In the genomic region with DNA sequence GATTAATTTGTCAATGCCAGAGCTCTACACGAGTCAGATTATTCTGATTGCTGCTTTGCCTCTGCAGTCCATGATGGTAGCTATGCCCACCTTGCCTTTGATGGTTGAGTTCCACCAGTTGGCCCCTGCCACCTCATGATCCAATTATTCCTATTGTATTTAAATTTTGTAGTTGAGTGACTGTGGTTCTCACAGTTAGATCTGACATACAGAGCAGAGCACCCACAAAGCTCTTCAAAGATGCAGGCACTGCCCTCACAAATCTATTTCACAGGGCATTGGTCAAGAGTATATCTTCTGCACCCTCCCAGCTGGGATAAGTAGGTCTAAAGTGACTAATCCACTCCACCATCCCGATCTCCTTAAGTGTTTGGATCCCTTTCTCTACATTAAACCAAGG, we compare ENCODE assay signal across 3 cellular contexts.
"Had no signal": no experiment of that assay in that cellular context is flagged by ENCODE, and none has a peak within 500 bp of the region (broad histone marks: within the 10 kb centered on the region; RNA-seq: fewer than 3 reads in every experiment).

No MANE protein-coding gene starts in this region.

- ATAC-seq: GM12878 had no signal

- H3K4me3 ChIP-seq: GM12878 had no signal

- DNase-seq: GDM1, GF-D8 had no signal
